In genomic region chr7:156940421-156941122, GRCh38 we compare ENCODE assay signal across 37 cellular contexts.
"Had no signal": no experiment of that assay in that cellular context is flagged by ENCODE, and none has a peak within 500 bp of the region (broad histone marks: within the 10 kb centered on the region; RNA-seq: fewer than 3 reads in every experiment).

No MANE protein-coding gene starts in this region.

- FAIRE-seq: astrocyte, TTC549 had no signal

- H3K9me3 ChIP-seq: adrenal gland, body of pancreas, breast epithelium had no signal

- H3K4me3 Mint-ChIP-seq: activated B cell treated with CpG ODN at 0.5 μM for 24 hours; activated CD4-positive, alpha-beta T cell treated with anti-CD3 and anti-CD28 coated beads for 36 hours; activated CD8-positive, alpha-beta T cell treated with anti-CD3 and anti-CD28 coated beads for 36 hours; activated naive CD4-positive, alpha-beta T cell treated with anti-CD3 and anti-CD28 coated beads for 36 hours; activated T-cell treated with anti-CD3 and anti-CD28 coated beads, Interleukin-2, amount 50 U/mL, for 4 hours; activated T-cell treated with anti-CD3 and anti-CD28 coated beads, Interleukin-2, amount 50 U/mL, for 72 hours; activated T-helper 1 cell treated with anti-CD3 and anti-CD28 coated beads, Interleukin-12 subunit alpha, Interleukin-12 subunit beta, Interleukin-2, Interleukin-4 antibody, amounts not matched to agents 30 ng/mL and 10 ng/mL and 1 ng/mL, durations not matched to agents 14 hours and 24 hours and 36 hours; activated T-helper 17 cell treated with anti-CD3 and anti-CD28 coated beads, Interleukin-2, amount 50 U/mL, for 72 hours; T-helper 1 cell treated with Interleukin-12 subunit alpha and Interleukin-12 subunit beta and Interleukin-4 antibody, amounts not matched to agents 30 μg/mL and 1 μg/mL, for 36 hours; T-helper 2 cell treated with Interferon-gamma antibody and Interleukin-4, amounts not matched to agents 5 μg/mL and 100 μg/mL, for 36 hours had no signal

- H3K27me3 ChIP-seq: adrenal gland, body of pancreas, breast epithelium had no signal

- H3K27ac Mint-ChIP-seq: activated B cell treated with CpG ODN at 0.5 μM for 24 hours; activated CD4-positive, alpha-beta memory T cell treated with anti-CD3 and anti-CD28 coated beads for 36 hours; activated CD4-positive, alpha-beta T cell treated with anti-CD3 and anti-CD28 coated beads for 36 hours; activated CD8-positive, alpha-beta T cell treated with anti-CD3 and anti-CD28 coated beads for 36 hours; activated naive CD4-positive, alpha-beta T cell treated with anti-CD3 and anti-CD28 coated beads for 36 hours; activated naive CD4-positive, alpha-beta T cell treated with anti-CD3 and anti-CD28 coated beads, Interleukin-2, amount 50 U/mL, for 72 hours; activated T-cell treated with anti-CD3 and anti-CD28 coated beads, Interleukin-2, amount 50 U/mL, for 72 hours; activated T-helper 1 cell treated with anti-CD3 and anti-CD28 coated beads, Interleukin-12 subunit alpha, Interleukin-12 subunit beta, Interleukin-2, Interleukin-4 antibody, amounts not matched to agents 30 ng/mL and 10 ng/mL and 1 ng/mL, durations not matched to agents 14 hours and 24 hours and 36 hours; activated T-helper 17 cell treated with anti-CD3 and anti-CD28 coated beads, Interleukin-2, amount 50 U/mL, for 72 hours; T-helper 1 cell treated with Interleukin-12 subunit alpha and Interleukin-12 subunit beta and Interleukin-4 antibody, amounts not matched to agents 30 μg/mL and 1 μg/mL, for 36 hours; T-helper 2 cell treated with Interferon-gamma antibody and Interleukin-4, amounts not matched to agents 5 μg/mL and 100 μg/mL, for 36 hours had no signal

- H3K36me3 ChIP-seq: adrenal gland, brain microvascular endothelial cell, breast epithelium had no signal

- H3K9me3 Mint-ChIP-seq: activated T-cell treated with anti-CD3 and anti-CD28 coated beads, Interleukin-2, amount 50 U/mL, for 4 hours; activated T-helper 17 cell treated with anti-CD3 and anti-CD28 coated beads, Interleukin-2, amount 50 U/mL, for 72 hours had no signal

- H3K4me1 ChIP-seq: adrenal gland, breast epithelium had no signal

- H3K4me1 Mint-ChIP-seq: activated CD4-positive, alpha-beta T cell treated with anti-CD3 and anti-CD28 coated beads for 36 hours; activated T-helper 17 cell treated with anti-CD3 and anti-CD28 coated beads, Interleukin-2, amount 50 U/mL, for 72 hours had no signal

- H3K4me3 ChIP-seq: adrenal gland, body of pancreas, breast epithelium had no signal

- DNase-seq: activated B cell treated with CpG ODN at 0.5 μM for 24 hours; activated CD4-positive, alpha-beta memory T cell treated with anti-CD3 and anti-CD28 coated beads for 36 hours; activated CD4-positive, alpha-beta T cell treated with anti-CD3 and anti-CD28 coated beads for 36 hours; activated CD4-positive, alpha-beta T cell treated with anti-CD3 and anti-CD28 coated beads for 48 hours; activated CD4-positive, alpha-beta T cell treated with anti-CD3 and anti-CD28 coated beads, Interleukin-2, amount 50 U/mL, for 1 hour; activated CD4-positive, alpha-beta T cell treated with anti-CD3 and anti-CD28 coated beads, Interleukin-2, amount 50 U/mL, for 4 hours; activated CD4-positive, CD25-positive, alpha-beta regulatory T cell treated with anti-CD3 and anti-CD28 coated beads, Interleukin-2, amount 50 U/mL, for 72 hours; activated CD8-positive, alpha-beta memory T cell treated with anti-CD3 and anti-CD28 coated beads, Interleukin-2, amount 50 U/mL, for 4 hours; activated CD8-positive, alpha-beta T cell treated with anti-CD3 and anti-CD28 coated beads for 36 hours; activated effector memory CD4-positive, alpha-beta T cell treated with anti-CD3 and anti-CD28 coated beads, Interleukin-2, amount 50 U/mL, for 16 hours; activated gamma-delta T cell treated with Interleukin-2 at 50 U/mL for 16 hours; activated naive CD4-positive, alpha-beta T cell; activated naive CD4-positive, alpha-beta T cell treated with anti-CD3 and anti-CD28 coated beads for 36 hours; activated naive CD4-positive, alpha-beta T cell treated with anti-CD3 and anti-CD28 coated beads, Interleukin-2, amount 50 U/mL, for 16 hours; activated naive CD8-positive, alpha-beta T cell treated with anti-CD3 and anti-CD28 coated beads for 36 hours; activated T-cell treated with anti-CD3 and anti-CD28 coated beads for 4 hours; activated T-cell treated with anti-CD3 and anti-CD28 coated beads, Interleukin-2, amount 50 U/mL, for 1 hour; activated T-cell treated with anti-CD3 and anti-CD28 coated beads, Interleukin-2, amount 50 U/mL, for 4 hours; activated T-cell treated with anti-CD3 and anti-CD28 coated beads, Interleukin-2, amount 50 U/mL, for 72 hours; adrenal gland; amniotic stem cell; aorta; body of pancreas; brain microvascular endothelial cell; central memory CD4-positive, alpha-beta T cell; T-helper 1 cell; T-helper 2 cell; T-helper 9 cell had no signal

- H3K27ac ChIP-seq: adrenal gland, body of pancreas, brain microvascular endothelial cell, breast epithelium, VCaP had no signal

- ATAC-seq: activated CD4-positive, alpha-beta T cell treated with anti-CD3 and anti-CD28 coated beads for 36 hours; activated CD8-positive, alpha-beta T cell treated with anti-CD3 and anti-CD28 coated beads for 36 hours; activated naive CD4-positive, alpha-beta T cell treated with anti-CD3 and anti-CD28 coated beads, Interleukin-2, amount 50 U/mL, for 72 hours; activated T-cell treated with anti-CD3 and anti-CD28 coated beads, Interleukin-2, amount 50 U/mL, for 4 hours; activated T-cell treated with anti-CD3 and anti-CD28 coated beads, Interleukin-2, amount 50 U/mL, for 72 hours; activated T-helper 17 cell treated with anti-CD3 and anti-CD28 coated beads, Interleukin-2, amount 50 U/mL, for 72 hours; body of pancreas had no signal
